18 cellular contexts compared by ENCODE assay signal in genomic region chr19:53774011-53774410, GRCh38. TPM values are rescaled to one million over a fixed set of nuclear protein-coding genes. Genes with fewer than 3 reads are reported as not detected.
DNase-seq lines count a peak whose midpoint lies in the region; ATAC-seq and TF ChIP-seq lines count a peak whose summit lies in the region.
"Had no signal": no experiment of that assay in that cellular context is flagged by ENCODE, and none has a peak within 500 bp of the region (broad histone marks: within the 10 kb centered on the region; RNA-seq: fewer than 3 reads in every experiment).

No MANE protein-coding gene starts in this region.

- no peak overlapping the region for H3K9ac ChIP-seq in HUES48 (ENCODE audit: low read depth, low read length)
- H3K9ac ChIP-seq in endodermal cell (ENCODE audit: extremely low read depth, low read length, poor library complexity, severe bottlenecking) = peak overlapping the region; percentile 68

- H3K27ac ChIP-seq in HUES48 (ENCODE audit: low read depth, low read length) = peak overlapping the region; percentile 28
- peak overlapping the region; percentile 0 for H3K27ac ChIP-seq in endodermal cell (ENCODE audit: low read depth, low read length)

- no peaks in the 10 kb centered on the region for H3K27me3 ChIP-seq in HUES48 (ENCODE audit: control insufficient read depth, insufficient read depth, low read length)
- H3K27me3 ChIP-seq in endodermal cell (ENCODE audit: control insufficient read depth, insufficient read depth, low read length, poor library complexity, severe bottlenecking) = no peaks in the 10 kb centered on the region
- H3K27me3 ChIP-seq: BE2C had no signal

- ATAC-seq in GM18517 (IDR thresholded peaks at IDR 0.05; ENCODE audit: unreplicated experiment) = no peak
- ATAC-seq: K562 had no signal

- intact Hi-C loops in CD14-positive monocyte (cut with micrococcal nuclease) = no loop called here

- H3K36me3 ChIP-seq in HUES48 (ENCODE audit: control insufficient read depth, insufficient read depth, low read length) (no peaks in the 10 kb centered on the region), endodermal cell (ENCODE audit: control insufficient read depth, insufficient read depth, low read length) (no peaks in the 10 kb centered on the region)
- H3K36me3 ChIP-seq: BE2C had no signal

- H3K4me1 ChIP-seq in HUES48 (ENCODE audit: control insufficient read depth, insufficient read depth, low read length) (peaks cover 30% of the 10 kb centered on the region), endodermal cell (ENCODE audit: control insufficient read depth, insufficient read depth, low read length) (no peaks in the 10 kb centered on the region)
- H3K4me1 ChIP-seq: BE2C had no signal

- DNase-seq in endodermal cell (no peak), mesothelial cell of epicardium (ENCODE audit: low spot score in 2 of 2, unreplicated experiment in 2 of 2) (no peak), type B pancreatic cell (ENCODE audit: extremely low spot score, unreplicated experiment) (no peak), SW480 (ENCODE audit: low spot score) (no peak), HCEC 1CT (no peak), CD14-positive monocyte (ENCODE audit: low spot score) (no peak)
- DNase-seq: ACHN; BE2C; C1 segment of cervical spinal cord; CD4-positive, alpha-beta T cell; DMS153; DMS79; GF-D8; IMR-90 had no signal

- peaks cover 38% of the 10 kb centered on the region for H3K4me1 Mint-ChIP-seq in endodermal cell
- peaks cover 35% of the 10 kb centered on the region for H3K4me1 Mint-ChIP-seq in mesothelial cell of epicardium
- H3K4me1 Mint-ChIP-seq in type B pancreatic cell (ENCODE audit: unreplicated experiment) = peaks cover 7% of the 10 kb centered on the region
- H3K4me1 Mint-ChIP-seq in CD14-positive monocyte = peaks cover 4% of the 10 kb centered on the region

- H3K4me3 ChIP-seq in HUES48 (ENCODE audit: low read depth, low read length) (no peak overlapping the region), endodermal cell (ENCODE audit: low read length) (no peak overlapping the region)
- H3K4me3 ChIP-seq: K562 had no signal

- H3K27me3 Mint-ChIP-seq in endodermal cell (ENCODE audit: insufficient read depth) (no peaks in the 10 kb centered on the region), mesothelial cell of epicardium (ENCODE audit: low read depth) (no peaks in the 10 kb centered on the region), type B pancreatic cell (peaks cover 6% of the 10 kb centered on the region), CD14-positive monocyte (ENCODE audit: low read depth in 3 of 3) (peaks cover 1 to 11% (median 11%) of the 10 kb centered on the region in 3 donors)

- TF ChIP-seq CTCF in endodermal cell (conservative IDR thresholded peaks at IDR 0.05) = no peak
- TF ChIP-seq CTCF in mesothelial cell of epicardium (IDR thresholded peaks at IDR 0.05; ENCODE audit: unreplicated experiment) = no peak
- no peak for TF ChIP-seq CTCF in type B pancreatic cell (conservative IDR thresholded peaks at IDR 0.05)
- no peak for TF ChIP-seq CTCF in CD14-positive monocyte (IDR thresholded peaks at IDR 0.05)

- no peaks in the 10 kb centered on the region for H3K36me3 Mint-ChIP-seq in endodermal cell (ENCODE audit: low read depth)
- H3K36me3 Mint-ChIP-seq in mesothelial cell of epicardium = no peaks in the 10 kb centered on the region
- H3K36me3 Mint-ChIP-seq in type B pancreatic cell = no peaks in the 10 kb centered on the region
- no peaks in the 10 kb centered on the region for H3K36me3 Mint-ChIP-seq in CD14-positive monocyte

- H3K4me3 Mint-ChIP-seq in endodermal cell = peak overlapping the region; percentile 24
- no peak overlapping the region for H3K4me3 Mint-ChIP-seq in mesothelial cell of epicardium
- H3K4me3 Mint-ChIP-seq in type B pancreatic cell = no peak overlapping the region
- H3K4me3 Mint-ChIP-seq in CD14-positive monocyte = no peak overlapping the region
- H3K4me3 Mint-ChIP-seq: CD4-positive, alpha-beta T cell had no signal

- H3K9me3 ChIP-seq in HUES48 (ENCODE audit: control insufficient read depth, insufficient read depth, low read length) = no peaks in the 10 kb centered on the region
- no peaks in the 10 kb centered on the region for H3K9me3 ChIP-seq in endodermal cell (ENCODE audit: control insufficient read depth, low read length)
- H3K9me3 ChIP-seq: BE2C had no signal

- peak overlapping the region; percentile 97 for H3K27ac Mint-ChIP-seq in endodermal cell
- peak overlapping the region; percentile 76 for H3K27ac Mint-ChIP-seq in mesothelial cell of epicardium
- peak overlapping the region; percentile 79 for H3K27ac Mint-ChIP-seq in type B pancreatic cell
- no peak overlapping the region for H3K27ac Mint-ChIP-seq in CD14-positive monocyte
- H3K27ac Mint-ChIP-seq: CD4-positive, alpha-beta T cell had no signal

- H3K9me3 Mint-ChIP-seq in endodermal cell (no peaks in the 10 kb centered on the region), mesothelial cell of epicardium (no peaks in the 10 kb centered on the region), type B pancreatic cell (no peaks in the 10 kb centered on the region), CD14-positive monocyte (peaks cover 0 to 2% (median 0%) of the 10 kb centered on the region in 7 donors)
- H3K9me3 Mint-ChIP-seq: CD4-positive, alpha-beta T cell had no signal

- 49 to 77% methylated on average over 4 of the region's 4 CpGs for WGBS in endodermal cell (ENCODE audit: insufficient coverage in 1 of 2, insufficient read length in 1 of 2), 2 experiments

RNA-seq across cellular contexts. Expression of gene NLRP12, which starts 50.1 kb away (rescaled TPM):
- total RNA-seq in endodermal cell = 1 to 10 TPM in 1 of 2 donors, under 1 TPM in 1; 0.20 to 2.6 TPM
- 0.46 TPM for polyA plus RNA-seq in endodermal cell (2013, experiment 1 of 2)
- polyA plus RNA-seq in endodermal cell (2013, experiment 2 of 2) = 0.58 TPM
- 0.07 to 0.11 TPM in 2 of 3 replicates, not detected in the other for total RNA-seq in mesothelial cell of epicardium
- total RNA-seq in type B pancreatic cell (ENCODE audit: low replicate concordance) = not detected in 2 replicates
- 10 to 100 TPM; 47.0 to 64.9 TPM for polyA plus RNA-seq in CD14-positive monocyte
- total RNA-seq: Daoy, IMR-90, K562 had no signal
- polyA plus RNA-seq: IMR-90, K562 had no signal

Comparison
In these comparisons a context has a peak if more than half of its experiments do, and no peak if none do; other contexts are left out.
1. H3K27ac Mint-ChIP-seq: peak in endodermal cell (single experiment), mesothelial cell of epicardium (single experiment) and type B pancreatic cell (single experiment); none in CD14-positive monocyte (0 of 7).